Comparison of ENCODE assay signal across 13 cellular contexts in the genomic region with DNA sequence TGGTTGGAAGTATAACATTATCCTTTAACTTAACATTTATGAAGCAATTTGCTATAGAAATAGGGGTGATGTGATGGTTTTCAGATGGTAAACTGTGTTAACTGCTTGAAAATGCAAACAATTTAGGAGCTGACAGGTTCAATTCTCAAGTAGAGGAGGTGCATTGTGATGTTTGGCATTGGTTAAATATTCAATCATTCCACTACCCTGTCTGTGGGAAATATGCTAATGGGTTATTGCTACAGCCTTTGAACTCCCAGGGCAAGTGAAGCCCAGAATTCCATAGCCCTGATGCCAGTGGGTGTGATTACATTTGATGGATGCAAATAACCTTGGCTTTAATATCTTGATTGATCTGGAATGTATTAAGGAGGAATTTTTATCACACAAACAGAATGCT.
DNase-seq lines count a peak whose midpoint lies in the region; ATAC-seq, FAIRE-seq and TF ChIP-seq lines count a peak whose summit lies in the region.
"Had no signal": no experiment of that assay in that cellular context is flagged by ENCODE, and none has a peak within 500 bp of the region (broad histone marks: within the 10 kb centered on the region; RNA-seq: fewer than 3 reads in every experiment).

No MANE protein-coding gene starts in this region.

- TF ChIP-seq POLR2A in body of pancreas (IDR thresholded peaks at IDR 0.05), result no peak
- no peak for TF ChIP-seq POLR2A in stomach (IDR thresholded peaks at IDR 0.05)

- H3K4me1 ChIP-seq in HUES48 (ENCODE audit: control insufficient read depth, insufficient read depth, low read length) (peaks cover 44% of the 10 kb centered on the region), body of pancreas (peaks cover 25% of the 10 kb centered on the region), iPS-20b (ENCODE audit: insufficient read depth, low read length) (peaks cover 35% of the 10 kb centered on the region), stomach (peaks cover 12 to 41% (median 25%) of the 10 kb centered on the region in 4 donors), small intestine (ENCODE audit: control insufficient read depth in 2 of 2, insufficient read depth in 1 of 2, low read depth in 1 of 2, low read length in 1 of 2) (no peaks in the 10 kb centered on the region)

- ATAC-seq in body of pancreas (peak; percentile 54), HG02623 (IDR thresholded peaks at IDR 0.05; ENCODE audit: unreplicated experiment) (no peak)

- TF ChIP-seq CTCF in body of pancreas (IDR thresholded peaks at IDR 0.05) (no peak), stomach (IDR thresholded peaks at IDR 0.05) (no peak), GM13977 (IDR thresholded peaks at IDR 0.05; ENCODE audit: extremely low read depth, insufficient read depth, missing control alignments) (no peak)

- TF ChIP-seq EP300 in stomach (IDR thresholded peaks at IDR 0.05), result no peak

- peak in 1 of 4 donors; percentile 5 for DNase-seq in body of pancreas
- no peak for DNase-seq in stomach
- no peak for DNase-seq in GM13977 (ENCODE audit: low spot score)
- no peak for DNase-seq in small intestine
- no peak for DNase-seq in NCI-H187 treated with DMSO at 0.1 percent for 48 hours (lab: John Stamatoyannopoulos, UW)
- DNase-seq: activated CD4-positive, alpha-beta T cell treated with anti-CD3 and anti-CD28 coated beads, Interleukin-2, amount 50 U/mL, for 1 hour; NCI-H2081 treated with DMSO at 0.1 percent for 48 hours; stimulated activated naive CD8-positive, alpha-beta T cell treated with anti-CD3 and anti-CD28 coated beads, Interleukin-15, amount 100 ng/mL, for 72 hours had no signal

- H3K4me3 ChIP-seq in HUES48 (ENCODE audit: low read depth, low read length) (no peak overlapping the region), body of pancreas (no peak overlapping the region), iPS-20b (ENCODE audit: low read length) (peak overlapping the region; percentile 0; the same call in 1 of the 2 replicates), stomach (no peak overlapping the region), small intestine (ENCODE audit: low read depth in 1 of 2, low read length in 2 of 2) (no peak overlapping the region)
- H3K4me3 ChIP-seq: GM12878 had no signal

- H3K27me3 ChIP-seq in HUES48 (ENCODE audit: control insufficient read depth, insufficient read depth, low read length) (no peaks in the 10 kb centered on the region), body of pancreas (no peaks in the 10 kb centered on the region), iPS-20b (ENCODE audit: insufficient read depth, low read length) (no peaks in the 10 kb centered on the region), stomach (no peaks in the 10 kb centered on the region), small intestine (ENCODE audit: control insufficient read depth in 2 of 2, insufficient read depth in 2 of 2, low read length in 2 of 2) (no peaks in the 10 kb centered on the region)

- H3K36me3 ChIP-seq in HUES48 (ENCODE audit: control insufficient read depth, insufficient read depth, low read length), result no peaks in the 10 kb centered on the region
- no peaks in the 10 kb centered on the region for H3K36me3 ChIP-seq in body of pancreas (replicated peaks in 1 of 2; ENCODE audit: insufficient read depth in 1 of 2, low read depth in 2 of 2)
- H3K36me3 ChIP-seq in iPS-20b (ENCODE audit: insufficient read depth, low read depth, low read length), result no peaks in the 10 kb centered on the region
- no peaks in the 10 kb centered on the region for H3K36me3 ChIP-seq in stomach
- H3K36me3 ChIP-seq in small intestine (ENCODE audit: control insufficient read depth in 2 of 2, insufficient read depth in 2 of 2, low read length in 2 of 2), result no peaks in the 10 kb centered on the region

- in situ Hi-C loops in GM13977 (cut with MboI; ENCODE audit: low pct_unique_long_range_greater_than_20kb, low sequenced_read_pairs, unreplicated experiment), result no loop called here

- H3K9ac ChIP-seq in HUES48 (ENCODE audit: low read depth, low read length) (no peak overlapping the region), iPS-20b (ENCODE audit: low read depth, low read length) (no peak overlapping the region)

- H3K27ac ChIP-seq in HUES48 (ENCODE audit: low read depth, low read length) (peak overlapping the region; percentile 96), body of pancreas (peak overlapping the region in 1 of 4 donors; percentile 59), iPS-20b (ENCODE audit: low read length) (no peak overlapping the region), stomach (peak overlapping the region in 3 of 5 donors; percentile 36 to 61 (median 52)), small intestine (ENCODE audit: low read depth in 1 of 2, low read length in 1 of 2) (no peak overlapping the region)

- H3K9me3 ChIP-seq in HUES48 (ENCODE audit: control insufficient read depth, insufficient read depth, low read length) (no peaks in the 10 kb centered on the region), body of pancreas (no peaks in the 10 kb centered on the region), iPS-20b (ENCODE audit: insufficient read depth, low read depth, low read length) (no peaks in the 10 kb centered on the region), stomach (no peaks in the 10 kb centered on the region), small intestine (ENCODE audit: control insufficient read depth, low read depth) (no peaks in the 10 kb centered on the region)

- intact Hi-C loops in body of pancreas (cut with DNase I), result no loop called here
- intact Hi-C loops in stomach (cut with DNase I; ENCODE audit: low total_unique reads), result no loop called here

- FAIRE-seq in small intestine (lab: Jason Lieb, UNC), result no peak
- FAIRE-seq: frontal cortex, GM12878 had no signal

Comparison
In these comparisons a context has a peak if more than half of its experiments do, and no peak if none do; other contexts are left out.
1. H3K27ac ChIP-seq: peak in HUES48 (single experiment) and stomach (3 of 5); none in iPS-20b (single experiment) and small intestine (0 of 2).